ENCODE assay signal across 22 cellular contexts in the genomic region with DNA sequence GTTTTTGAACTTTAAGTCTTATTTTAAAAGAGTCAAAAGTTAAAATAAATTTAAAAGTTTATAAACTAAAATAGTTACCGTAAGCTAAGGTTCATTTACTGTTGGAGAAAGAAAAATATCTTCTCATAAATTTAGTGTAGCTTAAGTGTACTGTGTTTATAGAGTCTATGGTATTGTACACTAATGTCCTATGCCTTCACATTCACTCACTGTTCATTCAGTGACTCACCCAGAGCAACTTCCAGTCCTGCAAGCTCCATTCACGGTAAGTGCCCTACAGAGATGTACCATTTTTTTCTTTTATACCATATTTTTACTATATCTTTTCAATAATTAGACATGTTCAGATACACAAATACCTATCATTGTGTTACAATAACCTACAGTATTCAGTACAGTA.
DNase-seq lines count a peak whose midpoint lies in the region; ATAC-seq, FAIRE-seq and TF ChIP-seq lines count a peak whose summit lies in the region.
"Had no signal": no experiment of that assay in that cellular context is flagged by ENCODE, and none has a peak within 500 bp of the region (broad histone marks: within the 10 kb centered on the region; RNA-seq: fewer than 3 reads in every experiment).

No MANE protein-coding gene starts in this region.

- H3K4me1 ChIP-seq in PC-3 (ENCODE audit: insufficient read depth, low read length) (no peaks in the 10 kb centered on the region), mammary epithelial cell (ENCODE audit: insufficient read depth, low read length) (no peaks in the 10 kb centered on the region)
- H3K4me1 ChIP-seq: BE2C had no signal

- dilution Hi-C loops in mammary epithelial cell (cut with HindIII; ENCODE audit: low sequenced_read_pairs), result no loop called here

- 100% methylated on average over 2 of the region's 2 CpGs for WGBS in mammary epithelial cell (ENCODE audit: low coverage, missing lambda C conversion rate)

- no peak overlapping the region for H3K4me3 Mint-ChIP-seq in stimulated activated naive B cell treated with anti-CD40 and anti-IgM and Interleukin-4, amounts not matched to agents 10 μg/mL and 1 μg/mL and 100 μg/mL, for 72 hours
- H3K4me3 Mint-ChIP-seq: CD4-positive, alpha-beta memory T cell had no signal

- no TSS peak for BruUV-seq in PC-3 (replicated peaks; lab: Mats Ljungman, UMichigan)
- no TSS peak for BruUV-seq in mammary epithelial cell (replicated peaks; lab: Mats Ljungman, UMichigan)

- H3K9me3 ChIP-seq in AG04450 (ENCODE audit: control insufficient read depth, insufficient read depth, low read length) (no peaks in the 10 kb centered on the region), PC-3 (ENCODE audit: low read length) (no peaks in the 10 kb centered on the region), mammary epithelial cell (replicated peaks; ENCODE audit: insufficient read depth, low read length) (no peaks in the 10 kb centered on the region)
- H3K9me3 ChIP-seq: BE2C had no signal

- H3K27ac ChIP-seq in AG04450 (ENCODE audit: low read depth, low read length) (no peak overlapping the region), PC-3 (ENCODE audit: low read length) (no peak overlapping the region), mammary epithelial cell (ENCODE audit: insufficient read depth, low read depth, low read length) (no peak overlapping the region)
- H3K27ac ChIP-seq: RWPE1 had no signal

- H4K20me1 ChIP-seq in PC-3 (ENCODE audit: low read length) (no peaks in the 10 kb centered on the region), mammary epithelial cell (ENCODE audit: insufficient read depth, low read length) (no peaks in the 10 kb centered on the region)

- TF ChIP-seq CTCF in AG04450 (IDR thresholded peaks at IDR 0.05; ENCODE audit: low read depth, low read length) (no peak), PC-3 (conservative IDR thresholded peaks at IDR 0.05; ENCODE audit: low read depth, low read length) (no peak), bronchial epithelial cell (IDR thresholded peaks at IDR 0.05; ENCODE audit: insufficient read depth, low read length, severe bottlenecking) (no peak), mammary epithelial cell (conservative IDR thresholded peaks at IDR 0.05 in 1 of 2, IDR thresholded peaks at IDR 0.05 in 1 of 2; ENCODE audit: extremely low read depth in 1 of 2, insufficient read depth in 1 of 2, low read depth in 1 of 2, low read length in 2 of 2) (no peak)

- H3F3A ChIP-seq in PC-3 (ENCODE audit: low read length, unreplicated experiment), result no peaks in the 10 kb centered on the region

- H3K27ac Mint-ChIP-seq in stimulated activated naive B cell treated with anti-CD40 and anti-IgM and Interleukin-4, amounts not matched to agents 10 μg/mL and 1 μg/mL and 100 μg/mL, for 72 hours, result no peak overlapping the region
- H3K27ac Mint-ChIP-seq: CD4-positive, alpha-beta memory T cell had no signal

- H3K36me3 ChIP-seq in PC-3 (ENCODE audit: low read depth, low read length) (no peaks in the 10 kb centered on the region), bronchial epithelial cell (ENCODE audit: control insufficient read depth, insufficient read depth, low read length) (no peaks in the 10 kb centered on the region), mammary epithelial cell (ENCODE audit: insufficient read depth, low read length) (no peaks in the 10 kb centered on the region)

- intact Hi-C loops in PC-3 (cut with micrococcal nuclease) (no loop called here), mammary epithelial cell (cut with micrococcal nuclease) (no loop called here)

- no peaks in the 10 kb centered on the region for H3K27me3 Mint-ChIP-seq in stimulated activated naive B cell treated with anti-CD40 and anti-IgM and Interleukin-4, amounts not matched to agents 10 μg/mL and 1 μg/mL and 100 μg/mL, for 72 hours
- H3K27me3 Mint-ChIP-seq: CD4-positive, alpha-beta memory T cell had no signal

- H2AFZ ChIP-seq in PC-3 (ENCODE audit: low read length) (no peak overlapping the region), mammary epithelial cell (ENCODE audit: low read depth, low read length) (no peak overlapping the region)

- H3K4me2 ChIP-seq in PC-3 (ENCODE audit: low read length) (no peak overlapping the region), mammary epithelial cell (ENCODE audit: insufficient read depth, low read depth, low read length) (no peak overlapping the region)

- H3K79me2 ChIP-seq in PC-3 (ENCODE audit: low read length) (no peaks in the 10 kb centered on the region), mammary epithelial cell (ENCODE audit: insufficient read depth, low read length) (no peaks in the 10 kb centered on the region)

- H3K4me3 ChIP-seq in AG04450 (ENCODE audit: low read depth, low read length) (no peak overlapping the region), PC-3 (ENCODE audit: low read length) (no peak overlapping the region), bronchial epithelial cell (ENCODE audit: low read depth, low read length) (no peak overlapping the region), mammary epithelial cell (replicated peaks in 1 of 3; ENCODE audit: insufficient read depth in 1 of 3, low read depth in 2 of 3, low read length in 3 of 3) (no peak overlapping the region)
- H3K4me3 ChIP-seq: K562 had no signal

- H3K9me3 Mint-ChIP-seq in stimulated activated naive B cell treated with anti-CD40 and anti-IgM and Interleukin-4, amounts not matched to agents 10 μg/mL and 1 μg/mL and 100 μg/mL, for 72 hours, result peaks cover 5 to 10% of the 10 kb centered on the region in 2 donors

- H3K4me1 Mint-ChIP-seq in stimulated activated naive B cell treated with anti-CD40 and anti-IgM and Interleukin-4, amounts not matched to agents 10 μg/mL and 1 μg/mL and 100 μg/mL, for 72 hours, result no peaks in the 10 kb centered on the region
- H3K4me1 Mint-ChIP-seq: CD4-positive, alpha-beta memory T cell had no signal

- no peaks in the 10 kb centered on the region for H3K36me3 Mint-ChIP-seq in stimulated activated naive B cell treated with anti-CD40 and anti-IgM and Interleukin-4, amounts not matched to agents 10 μg/mL and 1 μg/mL and 100 μg/mL, for 72 hours
- H3K36me3 Mint-ChIP-seq: CD4-positive, alpha-beta memory T cell had no signal

- POLR2A ChIA-PET in AG04450 (lab: Yijun Ruan, JAX), result no interaction called here
- POLR2A ChIA-PET in PC-3 (lab: Charles Lee; ENCODE audit: unreplicated experiment), result no interaction called here

- ATAC-seq in PC-3, result peak; percentile 48; the same call in 1 of the 2 replicates
- no peak for ATAC-seq in stimulated activated naive B cell treated with anti-CD40 and anti-IgM and Interleukin-4, amounts not matched to agents 10 μg/mL and 1 μg/mL and 100 μg/mL, for 72 hours (replicated peaks)
- ATAC-seq: K562 had no signal

- CTCF ChIA-PET in AG04450 (lab: Charles Lee) (interaction anchor here (0.9 kb wide), 1 partner anchor 355 kb away, joined by 3 read pairs; no protein-coding TSS in a partner anchor), PC-3 (lab: Charles Lee) (no interaction called here), mammary epithelial cell (lab: Charles Lee; ENCODE audit: low non-redundant PET) (no interaction called here)

- H3K27me3 ChIP-seq in AG04450 (ENCODE audit: control insufficient read depth, insufficient read depth, low read length) (no peaks in the 10 kb centered on the region), PC-3 (ENCODE audit: low read length) (peaks cover 3% of the 10 kb centered on the region; the same call in 1 of the 2 replicates), bronchial epithelial cell (ENCODE audit: control insufficient read depth, insufficient read depth, low read length) (no peaks in the 10 kb centered on the region), mammary epithelial cell (ENCODE audit: insufficient read depth, low read length) (no peaks in the 10 kb centered on the region)
- H3K27me3 ChIP-seq: BE2C had no signal

- H3K9ac ChIP-seq in PC-3 (ENCODE audit: low read length) (no peak overlapping the region), mammary epithelial cell (ENCODE audit: insufficient read depth, low read length) (no peak overlapping the region)

- no peaks in the 10 kb centered on the region for H3K9me2 ChIP-seq in PC-3 (replicated peaks; ENCODE audit: low read length)

- DNase-seq in AG04450 (ENCODE audit: low read depth, low spot score) (peak; percentile 4), PC-3 (peak; percentile 7), bronchial epithelial cell (ENCODE audit: low read depth) (peak; percentile 7), glomerular visceral epithelial cell (ENCODE audit: extremely low spot score) (peak; percentile 9), mammary epithelial cell (no peak)
- no peak for DNase-seq in stimulated activated CD4-positive, alpha-beta T cell treated with anti-CD3 and anti-CD28 coated beads, Interleukin-15, amount 100 ng/mL, for 24 hours
- DNase-seq in central memory CD4-positive, alpha-beta T cell, result no peak
- no peak for DNase-seq in stimulated activated naive B cell treated with anti-CD40 and anti-IgM and Interleukin-4, amounts not matched to agents 10 μg/mL and 1 μg/mL and 100 μg/mL, for 72 hours
- DNase-seq: 8988T; BE2C; CD4-positive, alpha-beta memory T cell; DMS153; NCI-H1105 treated with DMSO at 0.1 percent for 48 hours; NCI-H1694 treated with DMSO at 0.1 percent for 48 hours; NCI-H2227 treated with DMSO at 0.1 percent for 48 hours; NCI-H510A treated with DMSO at 0.1 percent for 48 hours; NCI-H774; OCI-M1 had no signal

- in situ Hi-C loops in mammary epithelial cell (cut with MboI; ENCODE audit: low sequenced_read_pairs in 2 of 2), result no loop called here

- FAIRE-seq in bronchial epithelial cell (lab: Jason Lieb, UNC), result no peak
- FAIRE-seq: GM12891, H1, K562 had no signal

Comparison
In these comparisons a context has a peak if more than half of its experiments do, and no peak if none do; other contexts are left out.
1. DNase-seq: peak in AG04450 (single experiment), PC-3 (single experiment), bronchial epithelial cell (single experiment) and glomerular visceral epithelial cell (single experiment); none in mammary epithelial cell (single experiment), stimulated activated CD4-positive, alpha-beta T cell treated with anti-CD3 and anti-CD28 coated beads, Interleukin-15, amount 100 ng/mL, for 24 hours (single experiment), central memory CD4-positive, alpha-beta T cell (single experiment) and stimulated activated naive B cell treated with anti-CD40 and anti-IgM and Interleukin-4, amounts not matched to agents 10 μg/mL and 1 μg/mL and 100 μg/mL, for 72 hours (single experiment).